Comparison of ENCODE assay signal across 1 cellular context in the genomic region with DNA sequence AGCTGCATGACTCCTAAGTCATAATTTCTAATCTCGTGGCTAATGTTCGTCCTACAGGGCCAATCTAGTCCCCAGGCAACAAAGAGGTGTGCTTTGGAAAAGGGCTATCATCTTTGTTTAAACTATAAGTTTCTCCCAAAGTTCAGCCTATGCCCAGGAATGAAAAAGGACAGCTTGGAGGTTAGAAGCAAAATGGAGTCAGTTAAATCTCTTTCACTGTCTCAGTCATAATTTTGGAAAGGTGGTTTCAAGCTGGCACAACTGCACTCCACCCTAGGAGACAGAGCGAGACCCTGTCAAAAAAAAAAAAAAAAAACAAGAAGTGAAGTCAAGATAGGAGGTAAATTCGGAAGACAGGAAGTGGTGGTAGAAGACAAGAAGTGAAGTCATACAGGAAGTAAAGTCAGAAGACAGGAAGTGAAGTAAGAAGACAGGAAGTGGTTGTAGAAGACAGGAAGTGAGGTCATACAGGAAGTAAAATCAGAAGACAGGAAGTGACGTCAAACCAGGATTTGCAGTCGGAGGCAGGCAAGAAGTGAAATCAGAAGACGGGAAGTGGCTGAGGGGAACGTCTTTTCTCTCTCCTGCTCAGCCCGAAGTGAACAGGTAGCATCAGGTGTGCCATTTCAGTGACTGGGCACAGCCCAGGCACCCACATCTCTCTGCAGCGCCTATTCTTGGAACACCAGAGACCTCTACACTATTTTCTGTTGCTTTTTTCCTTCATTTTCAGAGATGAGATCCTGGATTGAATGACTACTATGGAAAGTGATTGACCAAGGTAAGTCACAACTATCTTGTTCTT.
TF ChIP-seq lines count a peak whose summit lies in the region.

No MANE protein-coding gene starts in this region.

TF ChIP-seq in GM23338, 12 proteins besides CTCF, POLR2A, EP300 and RAD21:
- TF ChIP-seq, protein P1, sequence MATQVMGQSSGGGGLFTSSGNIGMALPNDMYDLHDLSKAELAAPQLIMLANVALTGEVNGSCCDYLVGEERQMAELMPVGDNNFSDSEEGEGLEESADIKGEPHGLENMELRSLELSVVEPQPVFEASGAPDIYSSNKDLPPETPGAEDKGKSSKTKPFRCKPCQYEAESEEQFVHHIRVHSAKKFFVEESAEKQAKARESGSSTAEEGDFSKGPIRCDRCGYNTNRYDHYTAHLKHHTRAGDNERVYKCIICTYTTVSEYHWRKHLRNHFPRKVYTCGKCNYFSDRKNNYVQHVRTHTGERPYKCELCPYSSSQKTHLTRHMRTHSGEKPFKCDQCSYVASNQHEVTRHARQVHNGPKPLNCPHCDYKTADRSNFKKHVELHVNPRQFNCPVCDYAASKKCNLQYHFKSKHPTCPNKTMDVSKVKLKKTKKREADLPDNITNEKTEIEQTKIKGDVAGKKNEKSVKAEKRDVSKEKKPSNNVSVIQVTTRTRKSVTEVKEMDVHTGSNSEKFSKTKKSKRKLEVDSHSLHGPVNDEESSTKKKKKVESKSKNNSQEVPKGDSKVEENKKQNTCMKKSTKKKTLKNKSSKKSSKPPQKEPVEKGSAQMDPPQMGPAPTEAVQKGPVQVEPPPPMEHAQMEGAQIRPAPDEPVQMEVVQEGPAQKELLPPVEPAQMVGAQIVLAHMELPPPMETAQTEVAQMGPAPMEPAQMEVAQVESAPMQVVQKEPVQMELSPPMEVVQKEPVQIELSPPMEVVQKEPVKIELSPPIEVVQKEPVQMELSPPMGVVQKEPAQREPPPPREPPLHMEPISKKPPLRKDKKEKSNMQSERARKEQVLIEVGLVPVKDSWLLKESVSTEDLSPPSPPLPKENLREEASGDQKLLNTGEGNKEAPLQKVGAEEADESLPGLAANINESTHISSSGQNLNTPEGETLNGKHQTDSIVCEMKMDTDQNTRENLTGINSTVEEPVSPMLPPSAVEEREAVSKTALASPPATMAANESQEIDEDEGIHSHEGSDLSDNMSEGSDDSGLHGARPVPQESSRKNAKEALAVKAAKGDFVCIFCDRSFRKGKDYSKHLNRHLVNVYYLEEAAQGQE (IDR thresholded peaks at IDR 0.05; ENCODE audit: unreplicated experiment) = no peak
- TF ChIP-seq ZNF331 (CRISPR knock-in tag; IDR thresholded peaks at IDR 0.05; ENCODE audit: low read depth) (no peak), JUNB (IDR thresholded peaks at IDR 0.05; ENCODE audit: unreplicated experiment) (no peak), CREB1 (CRISPR knock-in tag; IDR thresholded peaks at IDR 0.05; ENCODE audit: low read depth) (peak; percentile 90), EZH2 (IDR thresholded peaks at IDR 0.05; ENCODE audit: low read depth, unreplicated experiment) (no peak), EZH2phosphoT487 (IDR thresholded peaks at IDR 0.05; ENCODE audit: unreplicated experiment) (no peak), POLR2AphosphoS5 (IDR thresholded peaks at IDR 0.05; ENCODE audit: low read depth) (peak; percentile 73), NANOG (IDR thresholded peaks at IDR 0.05; ENCODE audit: borderline replicate concordance) (no peak), STAT1 (IDR thresholded peaks at IDR 0.05; ENCODE audit: unreplicated experiment) (no peak), ZNF114 (CRISPR knock-in tag; IDR thresholded peaks at IDR 0.05) (no peak)
- TF ChIP-seq, protein P2, sequence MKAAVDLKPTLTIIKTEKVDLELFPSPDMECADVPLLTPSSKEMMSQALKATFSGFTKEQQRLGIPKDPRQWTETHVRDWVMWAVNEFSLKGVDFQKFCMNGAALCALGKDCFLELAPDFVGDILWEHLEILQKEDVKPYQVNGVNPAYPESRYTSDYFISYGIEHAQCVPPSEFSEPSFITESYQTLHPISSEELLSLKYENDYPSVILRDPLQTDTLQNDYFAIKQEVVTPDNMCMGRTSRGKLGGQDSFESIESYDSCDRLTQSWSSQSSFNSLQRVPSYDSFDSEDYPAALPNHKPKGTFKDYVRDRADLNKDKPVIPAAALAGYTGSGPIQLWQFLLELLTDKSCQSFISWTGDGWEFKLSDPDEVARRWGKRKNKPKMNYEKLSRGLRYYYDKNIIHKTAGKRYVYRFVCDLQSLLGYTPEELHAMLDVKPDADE (IDR thresholded peaks at IDR 0.05) = peak; percentile 56
- TF ChIP-seq, protein P3, sequence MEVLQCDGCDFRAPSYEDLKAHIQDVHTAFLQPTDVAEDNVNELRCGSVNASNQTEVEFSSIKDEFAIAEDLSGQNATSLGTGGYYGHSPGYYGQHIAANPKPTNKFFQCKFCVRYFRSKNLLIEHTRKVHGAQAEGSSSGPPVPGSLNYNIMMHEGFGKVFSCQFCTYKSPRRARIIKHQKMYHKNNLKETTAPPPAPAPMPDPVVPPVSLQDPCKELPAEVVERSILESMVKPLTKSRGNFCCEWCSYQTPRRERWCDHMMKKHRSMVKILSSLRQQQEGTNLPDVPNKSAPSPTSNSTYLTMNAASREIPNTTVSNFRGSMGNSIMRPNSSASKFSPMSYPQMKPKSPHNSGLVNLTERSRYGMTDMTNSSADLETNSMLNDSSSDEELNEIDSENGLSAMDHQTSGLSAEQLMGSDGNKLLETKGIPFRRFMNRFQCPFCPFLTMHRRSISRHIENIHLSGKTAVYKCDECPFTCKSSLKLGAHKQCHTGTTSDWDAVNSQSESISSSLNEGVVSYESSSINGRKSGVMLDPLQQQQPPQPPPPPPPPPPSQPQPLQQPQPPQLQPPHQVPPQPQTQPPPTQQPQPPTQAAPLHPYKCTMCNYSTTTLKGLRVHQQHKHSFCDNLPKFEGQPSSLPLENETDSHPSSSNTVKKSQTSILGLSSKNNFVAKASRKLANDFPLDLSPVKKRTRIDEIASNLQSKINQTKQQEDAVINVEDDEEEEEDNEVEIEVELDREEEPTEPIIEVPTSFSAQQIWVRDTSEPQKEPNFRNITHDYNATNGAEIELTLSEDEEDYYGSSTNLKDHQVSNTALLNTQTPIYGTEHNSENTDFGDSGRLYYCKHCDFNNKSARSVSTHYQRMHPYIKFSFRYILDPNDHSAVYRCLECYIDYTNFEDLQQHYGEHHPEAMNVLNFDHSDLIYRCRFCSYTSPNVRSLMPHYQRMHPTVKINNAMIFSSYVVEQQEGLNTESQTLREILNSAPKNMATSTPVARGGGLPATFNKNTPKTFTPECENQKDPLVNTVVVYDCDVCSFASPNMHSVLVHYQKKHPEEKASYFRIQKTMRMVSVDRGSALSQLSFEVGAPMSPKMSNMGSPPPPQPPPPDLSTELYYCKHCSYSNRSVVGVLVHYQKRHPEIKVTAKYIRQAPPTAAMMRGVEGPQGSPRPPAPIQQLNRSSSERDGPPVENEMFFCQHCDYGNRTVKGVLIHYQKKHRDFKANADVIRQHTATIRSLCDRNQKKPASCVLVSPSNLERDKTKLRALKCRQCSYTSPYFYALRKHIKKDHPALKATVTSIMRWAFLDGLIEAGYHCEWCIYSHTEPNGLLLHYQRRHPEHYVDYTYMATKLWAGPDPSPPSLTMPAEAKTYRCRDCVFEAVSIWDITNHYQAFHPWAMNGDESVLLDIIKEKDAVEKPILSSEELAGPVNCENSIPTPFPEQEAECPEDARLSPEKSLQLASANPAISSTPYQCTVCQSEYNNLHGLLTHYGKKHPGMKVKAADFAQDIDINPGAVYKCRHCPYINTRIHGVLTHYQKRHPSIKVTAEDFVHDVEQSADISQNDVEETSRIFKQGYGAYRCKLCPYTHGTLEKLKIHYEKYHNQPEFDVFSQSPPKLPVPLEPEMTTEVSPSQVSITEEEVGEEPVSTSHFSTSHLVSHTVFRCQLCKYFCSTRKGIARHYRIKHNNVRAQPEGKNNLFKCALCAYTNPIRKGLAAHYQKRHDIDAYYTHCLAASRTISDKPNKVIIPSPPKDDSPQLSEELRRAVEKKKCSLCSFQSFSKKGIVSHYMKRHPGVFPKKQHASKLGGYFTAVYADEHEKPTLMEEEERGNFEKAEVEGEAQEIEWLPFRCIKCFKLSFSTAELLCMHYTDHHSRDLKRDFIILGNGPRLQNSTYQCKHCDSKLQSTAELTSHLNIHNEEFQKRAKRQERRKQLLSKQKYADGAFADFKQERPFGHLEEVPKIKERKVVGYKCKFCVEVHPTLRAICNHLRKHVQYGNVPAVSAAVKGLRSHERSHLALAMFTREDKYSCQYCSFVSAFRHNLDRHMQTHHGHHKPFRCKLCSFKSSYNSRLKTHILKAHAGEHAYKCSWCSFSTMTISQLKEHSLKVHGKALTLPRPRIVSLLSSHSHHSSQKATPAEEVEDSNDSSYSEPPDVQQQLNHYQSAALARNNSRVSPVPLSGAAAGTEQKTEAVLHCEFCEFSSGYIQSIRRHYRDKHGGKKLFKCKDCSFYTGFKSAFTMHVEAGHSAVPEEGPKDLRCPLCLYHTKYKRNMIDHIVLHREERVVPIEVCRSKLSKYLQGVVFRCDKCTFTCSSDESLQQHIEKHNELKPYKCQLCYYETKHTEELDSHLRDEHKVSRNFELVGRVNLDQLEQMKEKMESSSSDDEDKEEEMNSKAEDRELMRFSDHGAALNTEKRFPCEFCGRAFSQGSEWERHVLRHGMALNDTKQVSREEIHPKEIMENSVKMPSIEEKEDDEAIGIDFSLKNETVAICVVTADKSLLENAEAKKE (CRISPR knock-in tag; IDR thresholded peaks at IDR 0.05) = no peak
